Comparison of ENCODE assay signal across 25 cellular contexts in genomic region chr3:148372476-148372875, GRCh38.
DNase-seq lines count a peak whose midpoint lies in the region; ATAC-seq, FAIRE-seq and TF ChIP-seq lines count a peak whose summit lies in the region.
"Had no signal": no experiment of that assay in that cellular context is flagged by ENCODE, and none has a peak within 500 bp of the region (broad histone marks: within the 10 kb centered on the region; RNA-seq: fewer than 3 reads in every experiment).

No MANE protein-coding gene starts in this region.

- no peak overlapping the region for H2BK5ac ChIP-seq in mesendoderm (ENCODE audit: low read length)

- H3K18ac ChIP-seq in mesendoderm (ENCODE audit: low read length), result no peak overlapping the region

- no peak for ATAC-seq in HG02798 (IDR thresholded peaks at IDR 0.05; ENCODE audit: poor library complexity, unreplicated experiment)
- ATAC-seq: activated T-helper 17 cell treated with anti-CD3 and anti-CD28 coated beads, Interleukin-2, amount 50 U/mL, for 72 hours; SK-N-SH treated with all-trans-retinoic acid at 6 μM for 48 hours had no signal

- no peaks in the 10 kb centered on the region for H3K4me1 Mint-ChIP-seq in MCF 10A (ENCODE audit: insufficient read depth, unreplicated experiment)
- H3K4me1 Mint-ChIP-seq: activated naive CD8-positive, alpha-beta T cell treated with anti-CD3 and anti-CD28 coated beads for 36 hours; activated T-helper 17 cell treated with anti-CD3 and anti-CD28 coated beads, Interleukin-2, amount 50 U/mL, for 72 hours had no signal

- H2BK15ac ChIP-seq in mesendoderm (replicated peaks; ENCODE audit: low read depth), result no peak overlapping the region

- TF ChIP-seq CTCF in breast epithelium (IDR thresholded peaks at IDR 0.05) (no peak), MCF 10A (IDR thresholded peaks at IDR 0.05; ENCODE audit: unreplicated experiment) (no peak), bronchial epithelial cell (IDR thresholded peaks at IDR 0.05; ENCODE audit: insufficient read depth, low read length, severe bottlenecking) (no peak), A673 (conservative IDR thresholded peaks at IDR 0.05; ENCODE audit: low read depth, low read length) (no peak)

- H3K36me3 Mint-ChIP-seq in MCF 10A (ENCODE audit: insufficient read depth, unreplicated experiment), result no peaks in the 10 kb centered on the region
- H3K36me3 Mint-ChIP-seq: activated naive CD8-positive, alpha-beta T cell treated with anti-CD3 and anti-CD28 coated beads for 36 hours had no signal

- WGBS in mesendoderm (ENCODE audit: extremely low coverage, insufficient coverage, low lambda C conversion rate), result no CpG with 5 or more reads among the region's 2 CpGs

- no peak overlapping the region for H3K23ac ChIP-seq in mesendoderm (ENCODE audit: low read length)

- peaks cover 43% of the 10 kb centered on the region for H3K27me3 Mint-ChIP-seq in MCF 10A (ENCODE audit: insufficient read depth, unreplicated experiment)
- H3K27me3 Mint-ChIP-seq: activated naive CD8-positive, alpha-beta T cell treated with anti-CD3 and anti-CD28 coated beads for 36 hours; activated T-helper 17 cell treated with anti-CD3 and anti-CD28 coated beads, Interleukin-2, amount 50 U/mL, for 72 hours had no signal

- H4K5ac ChIP-seq in mesendoderm (ENCODE audit: low read length), result no peak overlapping the region

- H3K79me1 ChIP-seq in mesendoderm (ENCODE audit: low read length), result no peaks in the 10 kb centered on the region

- no peak overlapping the region for H3K9ac ChIP-seq in mesendoderm (ENCODE audit: low read length)
- H3K9ac ChIP-seq: BLaER1 had no signal

- H3K36me3 ChIP-seq in breast epithelium, result no peaks in the 10 kb centered on the region
- H3K36me3 ChIP-seq in bronchial epithelial cell (ENCODE audit: control insufficient read depth, insufficient read depth, low read length), result no peaks in the 10 kb centered on the region
- no peaks in the 10 kb centered on the region for H3K36me3 ChIP-seq in mesendoderm (ENCODE audit: control insufficient read depth, insufficient read depth, low read length)
- H3K36me3 ChIP-seq in A673 (ENCODE audit: insufficient read depth, low read length, poor library complexity, severe bottlenecking), result no peaks in the 10 kb centered on the region
- H3K36me3 ChIP-seq: BLaER1, colonic mucosa, MG63, WERI-Rb-1 had no signal

- no peak overlapping the region for H3K4me3 Mint-ChIP-seq in MCF 10A (ENCODE audit: unreplicated experiment)
- H3K4me3 Mint-ChIP-seq: activated naive CD8-positive, alpha-beta T cell treated with anti-CD3 and anti-CD28 coated beads for 36 hours; activated T-helper 17 cell treated with anti-CD3 and anti-CD28 coated beads, Interleukin-2, amount 50 U/mL, for 72 hours had no signal

- H2BK120ac ChIP-seq in mesendoderm (ENCODE audit: low read depth, low read length), result no peak overlapping the region

- H3K27me3 ChIP-seq in breast epithelium, result no peaks in the 10 kb centered on the region
- H3K27me3 ChIP-seq in bronchial epithelial cell (ENCODE audit: control insufficient read depth, insufficient read depth, low read length), result no peaks in the 10 kb centered on the region
- H3K27me3 ChIP-seq in mesendoderm (ENCODE audit: insufficient read depth, low read length, poor library complexity), result no peaks in the 10 kb centered on the region
- no peaks in the 10 kb centered on the region for H3K27me3 ChIP-seq in A673 (replicated peaks; ENCODE audit: insufficient read depth, low read depth, low read length, poor library complexity)
- H3K27me3 ChIP-seq: BLaER1, colonic mucosa, MG63 had no signal

- no peaks in the 10 kb centered on the region for H3K4me1 ChIP-seq in breast epithelium
- H3K4me1 ChIP-seq in mesendoderm (ENCODE audit: control insufficient read depth, low read depth, low read length), result no peaks in the 10 kb centered on the region
- H3K4me1 ChIP-seq in A673 (ENCODE audit: insufficient read depth, low read length, poor library complexity, severe bottlenecking), result no peaks in the 10 kb centered on the region
- H3K4me1 ChIP-seq: BLaER1, colonic mucosa had no signal

- H3K56ac ChIP-seq in mesendoderm (ENCODE audit: low read length), result no peak overlapping the region

- BruUV-seq in MCF 10A (replicated peaks; lab: Mats Ljungman, UMichigan) (no TSS peak), A673 (replicated peaks; lab: Mats Ljungman, UMichigan) (no TSS peak)

- H3K4ac ChIP-seq in mesendoderm (ENCODE audit: low read depth, low read length), result no peak overlapping the region

- no peak overlapping the region for H4K8ac ChIP-seq in mesendoderm (ENCODE audit: low read depth, low read length)

- FAIRE-seq in bronchial epithelial cell (lab: Jason Lieb, UNC), result no peak

- TF ChIP-seq POLR2A in breast epithelium (IDR thresholded peaks at IDR 0.05), result no peak

- H3K27ac Mint-ChIP-seq in MCF 10A (ENCODE audit: low read depth, unreplicated experiment), result no peak overlapping the region
- H3K27ac Mint-ChIP-seq: activated naive CD8-positive, alpha-beta T cell treated with anti-CD3 and anti-CD28 coated beads for 36 hours; activated T-helper 17 cell treated with anti-CD3 and anti-CD28 coated beads, Interleukin-2, amount 50 U/mL, for 72 hours had no signal

- intact Hi-C loops in breast epithelium (cut with DNase I; ENCODE audit: low total_unique reads) (no loop called here), MCF 10A (cut with micrococcal nuclease) (no loop called here), A673 (cut with micrococcal nuclease; ENCODE audit: unreplicated experiment) (no loop called here)

- no peak overlapping the region for H3K4me2 ChIP-seq in mesendoderm (ENCODE audit: low read length)
- H3K4me2 ChIP-seq: BLaER1 had no signal

- CTCF ChIA-PET in MCF 10A (lab: Yijun Ruan, JAX) (interaction anchor here (0.5 to 0.6 kb wide), 2 partner anchors 73 to 1541 kb away, joined by 3 read pairs; no protein-coding TSS in a partner anchor), A673 (lab: Charles Lee) (no interaction called here)

- H3K4me3 ChIP-seq in breast epithelium (no peak overlapping the region), bronchial epithelial cell (ENCODE audit: low read depth, low read length) (no peak overlapping the region), mesendoderm (ENCODE audit: low read length) (no peak overlapping the region), A673 (ENCODE audit: low read depth, low read length, poor library complexity, severe bottlenecking) (no peak overlapping the region)
- H3K4me3 ChIP-seq: BLaER1, colonic mucosa, MG63, skin epidermis had no signal

- peak in 1 of 2 donors; percentile 26 for DNase-seq in breast epithelium (ENCODE audit: low spot score in 2 of 2)
- DNase-seq in MCF 10A (ENCODE audit: unreplicated experiment), result no peak
- DNase-seq in bronchial epithelial cell (ENCODE audit: low read depth), result peak; percentile 42
- peak; percentile 2 for DNase-seq in mesendoderm
- no peak for DNase-seq in Ammon's horn (ENCODE audit: low spot score)
- no peak for DNase-seq in activated T-cell treated with anti-CD3 and anti-CD28 coated beads, Interleukin-2, amount 50 U/mL, for 1 hour
- no peak for DNase-seq in A673 (ENCODE audit: low spot score)
- DNase-seq: activated CD4-positive, alpha-beta T cell treated with anti-CD3 and anti-CD28 coated beads, Interleukin-2, amount 50 U/mL, for 1 hour; activated naive CD8-positive, alpha-beta T cell treated with anti-CD3 and anti-CD28 coated beads for 36 hours; colonic mucosa; COR-L47; glutamatergic neuron; GOT3; MG63; NCI-H1436 treated with DMSO at 0.1 percent for 48 hours; NCI-H524 treated with DMSO at 0.1 percent for 48 hours; RPMI8226; stimulated activated CD4-positive, alpha-beta T cell treated with anti-CD3 and anti-CD28 coated beads, Interleukin-4, amount 100 ng/mL, for 1 hour; stimulated activated naive CD4-positive, alpha-beta T cell; WERI-Rb-1 had no signal

- POLR2A ChIA-PET in MCF 10A (lab: Yijun Ruan, JAX) (no interaction called here), A673 (lab: Charles Lee; ENCODE audit: low non-redundant PET) (no interaction called here)

- no peak overlapping the region for H2AK5ac ChIP-seq in mesendoderm (ENCODE audit: low read length)

- H3K79me2 ChIP-seq in mesendoderm (ENCODE audit: control insufficient read depth, insufficient read depth, low read length), result no peaks in the 10 kb centered on the region

- H3K9me3 ChIP-seq in breast epithelium, result no peaks in the 10 kb centered on the region
- no peaks in the 10 kb centered on the region for H3K9me3 ChIP-seq in A673 (ENCODE audit: low read depth, low read length, poor library complexity, severe bottlenecking)
- H3K9me3 ChIP-seq: BLaER1, colonic mucosa, MG63 had no signal

- no peaks in the 10 kb centered on the region for H3K9me3 Mint-ChIP-seq in MCF 10A (ENCODE audit: unreplicated experiment)
- H3K9me3 Mint-ChIP-seq: activated T-helper 17 cell treated with anti-CD3 and anti-CD28 coated beads, Interleukin-2, amount 50 U/mL, for 72 hours had no signal

- peak overlapping the region; percentile 30 to 49 for H3K27ac ChIP-seq in breast epithelium
- H3K27ac ChIP-seq in mesendoderm (ENCODE audit: low read depth, low read length), result no peak overlapping the region
- no peak overlapping the region for H3K27ac ChIP-seq in A673 (ENCODE audit: low read depth, low read length, poor library complexity, severe bottlenecking)
- H3K27ac ChIP-seq: BLaER1, colonic mucosa, skin epidermis, WERI-Rb-1 had no signal

Comparison
In these comparisons a context has a peak if more than half of its experiments do, and no peak if none do; other contexts are left out.
1. DNase-seq: peak in bronchial epithelial cell (single experiment) and mesendoderm (single experiment); none in MCF 10A (single experiment), Ammon's horn (single experiment), activated T-cell treated with anti-CD3 and anti-CD28 coated beads, Interleukin-2, amount 50 U/mL, for 1 hour (single experiment) and A673 (single experiment).
2. H3K27ac ChIP-seq: peak in breast epithelium (2 of 2); none in mesendoderm (single experiment) and A673 (single experiment).